Comparison of ENCODE assay signal across 15 cellular contexts in genomic region chr2:31238126-31238905, GRCh38. TPM values are rescaled to one million over a fixed set of nuclear protein-coding genes. Genes with fewer than 3 reads are reported as not detected.
DNase-seq lines count a peak whose midpoint lies in the region; ATAC-seq and TF ChIP-seq lines count a peak whose summit lies in the region.
"Had no signal": no experiment of that assay in that cellular context is flagged by ENCODE, and none has a peak within 500 bp of the region (broad histone marks: within the 10 kb centered on the region; RNA-seq: fewer than 3 reads in every experiment).

No MANE protein-coding gene starts in this region.

- H3K36me3 ChIP-seq in heart right ventricle: no peaks in the 10 kb centered on the region

- H3K9me3 ChIP-seq in T-helper 17 cell (ENCODE audit: control insufficient read depth, low read length, poor library complexity, severe bottlenecking) (no peaks in the 10 kb centered on the region), heart right ventricle (no peaks in the 10 kb centered on the region)

- peak; percentile 75 for DNase-seq in Ammon's horn (ENCODE audit: low spot score)
- DNase-seq in T-helper 17 cell: no peak
- no peak for DNase-seq in heart right ventricle
- DNase-seq in pons (ENCODE audit: low spot score): peak; percentile 85
- no peak for DNase-seq in posterior vena cava (ENCODE audit: low spot score)
- DNase-seq in DMS 273 treated with DMSO at 0.1 percent for 48 hours (lab: John Stamatoyannopoulos, UW): no peak
- DNase-seq in SIG-M5 treated with dmso at 0.1 percent for 504 hours (lab: John Stamatoyannopoulos, UW; ENCODE audit: unreplicated experiment): no peak
- DNase-seq in ACHN: no peak
- DNase-seq: activated CD4-positive, CD25-positive, alpha-beta regulatory T cell; activated naive CD4-positive, alpha-beta T cell; brain microvascular endothelial cell; effector memory CD4-positive, alpha-beta T cell; NCI-H1436; PC-3 had no signal

- H3K27me3 Mint-ChIP-seq in T-helper 17 cell: no peaks in the 10 kb centered on the region

- H3K27ac ChIP-seq in heart right ventricle: peak overlapping the region; percentile 58 to 96 (median 86)
- H3K27ac ChIP-seq: brain microvascular endothelial cell had no signal

- intact Hi-C loops in heart right ventricle (cut with DNase I): loop anchor here in 3 of 10 donors (5.0 to 10.0 kb wide), 3 partner anchors 34 to 1094 kb away; partner anchors contain the start of gene YPEL5 (in 1 of the 3)
- intact Hi-C loops in posterior vena cava (cut with DNase I): loop anchor here (5.0 to 10.0 kb wide), 2 partner anchors 59 to 96 kb away; no protein-coding TSS in a partner anchor

- peaks cover 15% of the 10 kb centered on the region for H3K4me1 Mint-ChIP-seq in T-helper 17 cell

- 62 to 72% methylated on average over 10 of the region's 10 CpGs for WGBS in heart right ventricle, 2 donors

- H3K4me3 Mint-ChIP-seq in T-helper 17 cell: no peak overlapping the region

- TF ChIP-seq CTCF in heart right ventricle (IDR thresholded peaks at IDR 0.05): no peak

- no peaks in the 10 kb centered on the region for H3K36me3 Mint-ChIP-seq in T-helper 17 cell (ENCODE audit: low read depth)

- H3K4me1 ChIP-seq in heart right ventricle: peaks cover 16 to 90% (median 70%) of the 10 kb centered on the region in 9 donors

- peak overlapping the region; percentile 24 for H3K27ac Mint-ChIP-seq in T-helper 17 cell

- H3K4me3 ChIP-seq in heart right ventricle: no peak overlapping the region

- ATAC-seq in T-helper 17 cell (no peak), heart right ventricle (peak in 1 of 8 donors; percentile 52)
- ATAC-seq: PC-3 had no signal

- in situ Hi-C loops in ACHN (cut with HindIII; ENCODE audit: low pct_ligation_motif_present, low pct_unique_long_range_greater_than_20kb, low sequenced_read_pairs): no loop called here

- no peaks in the 10 kb centered on the region for H3K27me3 ChIP-seq in heart right ventricle
- H3K27me3 ChIP-seq: brain microvascular endothelial cell had no signal

RNA-seq across cellular contexts. Expression of gene EHD3, which starts 4.4 kb away (rescaled TPM):
- total RNA-seq in T-helper 17 cell: 10 to 100 TPM in 1 of 2 donors, 1 to 10 TPM in 1; 3.9 to 23.5 TPM
- total RNA-seq in heart right ventricle: 10 to 100 TPM; 12.5 to 40.9 (median 26.5) TPM
- polyA plus RNA-seq in heart right ventricle: 1 to 10 TPM; 5.3 to 7.9 TPM
- total RNA-seq in posterior vena cava: 10 to 100 TPM; 17.4 to 28.7 TPM

RNA-seq across cellular contexts. Expression of gene CAPN14, which starts 21.0 kb away (rescaled TPM):
- under 1 TPM; 0.18 to 0.65 TPM for total RNA-seq in T-helper 17 cell
- total RNA-seq in heart right ventricle: under 1 TPM in 9 of 10 donors, not detected in 1; 0.08 to 0.46 (median 0.25) TPM
- under 1 TPM; 0.09 to 0.37 TPM for polyA plus RNA-seq in heart right ventricle
- total RNA-seq in posterior vena cava: under 1 TPM; 0.09 to 0.14 TPM
- total RNA-seq: NCI-H460, PC-3 had no signal

Comparison
In these comparisons a context has a peak if more than half of its experiments do, and no peak if none do; other contexts are left out.
1. DNase-seq: peak in Ammon's horn (single experiment) and pons (single experiment); none in T-helper 17 cell (0 of 3), heart right ventricle (0 of 2), posterior vena cava (single experiment), DMS 273 treated with DMSO at 0.1 percent for 48 hours (single experiment), SIG-M5 treated with dmso at 0.1 percent for 504 hours (single experiment) and ACHN (single experiment).